Comparison of ENCODE assay signal across 2 cellular contexts in genomic region chr19:6660930-6661329, GRCh38.
TF ChIP-seq lines count a peak whose summit lies in the region.

No MANE protein-coding gene starts in this region.

TF ChIP-seq in SK-N-SH treated with all-trans-retinoic acid at 6 μM for 48 hours, 23 proteins besides CTCF, POLR2A, EP300 and RAD21:
- TF ChIP-seq PATZ1 (CRISPR knock-in tag; IDR thresholded peaks at IDR 0.05; ENCODE audit: borderline replicate concordance) (no peak), PPARA (CRISPR knock-in tag; IDR thresholded peaks at IDR 0.05; ENCODE audit: borderline replicate concordance) (no peak), ESRRG (CRISPR knock-in tag; IDR thresholded peaks at IDR 0.05) (no peak), BACH2 (CRISPR knock-in tag; IDR thresholded peaks at IDR 0.05; ENCODE audit: borderline replicate concordance) (no peak), ZC3H10 (CRISPR knock-in tag; IDR thresholded peaks at IDR 0.05) (no peak), POU6F1 (CRISPR knock-in tag; IDR thresholded peaks at IDR 0.05; ENCODE audit: borderline replicate concordance, low read depth) (no peak), TCF4 (CRISPR knock-in tag; IDR thresholded peaks at IDR 0.05; ENCODE audit: borderline replicate concordance) (no peak), ARNTL (CRISPR knock-in tag; IDR thresholded peaks at IDR 0.05; ENCODE audit: borderline replicate concordance, low read depth) (no peak)
TF ChIP-seq in SK-N-SH treated with all-trans-retinoic acid at 6 μM for 48 hours: peak in this region for 0.

TF ChIP-seq in SK-N-SH, 30 proteins besides CTCF, POLR2A, EP300 and RAD21 (continued from another document):
- no peak for TF ChIP-seq REST (IDR thresholded peaks at IDR 0.05; ENCODE audit: low read depth, low read length)
- TF ChIP-seq GATA2 (CRISPR knock-in tag; IDR thresholded peaks at IDR 0.05): no peak
- no peak for TF ChIP-seq GABPA (IDR thresholded peaks at IDR 0.05; ENCODE audit: low read depth)
- TF ChIP-seq FOXM1 (IDR thresholded peaks at IDR 0.05; ENCODE audit: low read depth): no peak
- no peak for TF ChIP-seq CHD2 (IDR thresholded peaks at IDR 0.05; ENCODE audit: low read length, partially characterized antibody)
- TF ChIP-seq TEAD4 (IDR thresholded peaks at IDR 0.05; ENCODE audit: borderline replicate concordance, insufficient read depth): no peak
- TF ChIP-seq TCF12 (IDR thresholded peaks at IDR 0.05): no peak
- TF ChIP-seq USF2 (IDR thresholded peaks at IDR 0.05; ENCODE audit: borderline replicate concordance, low read depth, low read length): no peak
- no peak for TF ChIP-seq FOXJ3 (CRISPR knock-in tag; IDR thresholded peaks at IDR 0.05)
- TF ChIP-seq YY1 (IDR thresholded peaks at IDR 0.05; ENCODE audit: low read depth): no peak
- TF ChIP-seq NFIC (IDR thresholded peaks at IDR 0.05; ENCODE audit: borderline replicate concordance): no peak
